24 cellular contexts compared by ENCODE assay signal in genomic region chr17:15941781-15942180, GRCh38. TPM values are rescaled to one million over a fixed set of nuclear protein-coding genes. Genes with fewer than 3 reads are reported as not detected.
DNase-seq lines count a peak whose midpoint lies in the region; ATAC-seq and TF ChIP-seq lines count a peak whose summit lies in the region.
"Had no signal": no experiment of that assay in that cellular context is flagged by ENCODE, and none has a peak within 500 bp of the region (broad histone marks: within the 10 kb centered on the region; RNA-seq: fewer than 3 reads in every experiment).

No MANE protein-coding gene starts in this region.

- H3K9me3 ChIP-seq in PC-9 (ENCODE audit: insufficient read depth, low read depth), result no peaks in the 10 kb centered on the region
- no peaks in the 10 kb centered on the region for H3K9me3 ChIP-seq in CD8-positive, alpha-beta memory T cell (ENCODE audit: low read length)
- H3K9me3 ChIP-seq: esophagus squamous epithelium, upper lobe of left lung had no signal

- H4K20me1 ChIP-seq in PC-9 (ENCODE audit: insufficient read depth), result no peaks in the 10 kb centered on the region

- H3K36me3 ChIP-seq in PC-9 (ENCODE audit: low read depth), result no peaks in the 10 kb centered on the region
- no peaks in the 10 kb centered on the region for H3K36me3 ChIP-seq in CD8-positive, alpha-beta memory T cell (ENCODE audit: insufficient read depth, low read length)
- H3K36me3 ChIP-seq: esophagus squamous epithelium, upper lobe of left lung had no signal

- H3K27ac ChIP-seq in PC-9, result peak overlapping the region; percentile 69
- no peak overlapping the region for H3K27ac ChIP-seq in CD8-positive, alpha-beta memory T cell (ENCODE audit: low read depth, low read length)
- H3K27ac ChIP-seq: esophagus squamous epithelium, upper lobe of left lung had no signal

- POLR2A ChIA-PET in PC-9 (lab: Charles Lee; ENCODE audit: unreplicated experiment), result interaction anchor here (0.6 to 0.9 kb wide), 5 partner anchors 26 to 244 kb away, joined by 3 to 15 read pairs (median 4); no protein-coding TSS in a partner anchor
- POLR2A ChIA-PET in CD8-positive, alpha-beta memory T cell (lab: Charles Lee), result no interaction called here

- H3K9me3 Mint-ChIP-seq in dendritic cell treated with granulocyte-macrophage colony-stimulating factor and Interleukin-4, amounts not matched to agents 40 ng/mL and 50 ng/mL, for 4 days, result peaks cover 13% of the 10 kb centered on the region
- H3K9me3 Mint-ChIP-seq in CD8-positive, alpha-beta memory T cell, result no peaks in the 10 kb centered on the region
- H3K9me3 Mint-ChIP-seq: activated naive CD4-positive, alpha-beta T cell treated with anti-CD3 and anti-CD28 coated beads, Interleukin-2, amount 50 U/mL, for 24 hours had no signal

- H3K36me3 Mint-ChIP-seq in dendritic cell treated with granulocyte-macrophage colony-stimulating factor and Interleukin-4, amounts not matched to agents 40 ng/mL and 50 ng/mL, for 4 days (ENCODE audit: low read depth), result peaks cover 13% of the 10 kb centered on the region
- peaks cover 0 to 3% (median 1%) of the 10 kb centered on the region in 3 donors for H3K36me3 Mint-ChIP-seq in CD8-positive, alpha-beta memory T cell

- peaks cover 17% of the 10 kb centered on the region for H3K79me2 ChIP-seq in PC-9 (ENCODE audit: low read depth)

- peaks cover 7% of the 10 kb centered on the region for H3K27me3 Mint-ChIP-seq in dendritic cell treated with granulocyte-macrophage colony-stimulating factor and Interleukin-4, amounts not matched to agents 40 ng/mL and 50 ng/mL, for 4 days
- H3K27me3 Mint-ChIP-seq in CD8-positive, alpha-beta memory T cell, result peaks cover 34 to 44% of the 10 kb centered on the region in 2 donors

- no peaks in the 10 kb centered on the region for H3K9me2 ChIP-seq in PC-9 (ENCODE audit: insufficient read depth)

- peaks cover 11% of the 10 kb centered on the region for H3K4me1 ChIP-seq in PC-9 (replicated peaks; ENCODE audit: insufficient read depth)
- H3K4me1 ChIP-seq in CD8-positive, alpha-beta memory T cell (ENCODE audit: insufficient read depth, low read length), result no peaks in the 10 kb centered on the region

- no peak overlapping the region for H3K4me3 ChIP-seq in PC-9
- no peak overlapping the region for H3K4me3 ChIP-seq in CD8-positive, alpha-beta memory T cell (ENCODE audit: low read length)
- H3K4me3 ChIP-seq: esophagus squamous epithelium, upper lobe of left lung had no signal

- peaks cover 43% of the 10 kb centered on the region for H3K4me1 Mint-ChIP-seq in dendritic cell treated with granulocyte-macrophage colony-stimulating factor and Interleukin-4, amounts not matched to agents 40 ng/mL and 50 ng/mL, for 4 days (ENCODE audit: low read depth)
- H3K4me1 Mint-ChIP-seq in CD8-positive, alpha-beta memory T cell, result peaks cover 8 to 10% (median 10%) of the 10 kb centered on the region in 3 donors

- CTCF ChIA-PET in PC-9 (lab: Charles Lee), result no interaction called here
- CTCF ChIA-PET in CD8-positive, alpha-beta memory T cell (lab: Charles Lee), result no interaction called here

- intact Hi-C loops in PC-9 (cut with micrococcal nuclease; ENCODE audit: unreplicated experiment), result no loop called here
- intact Hi-C loops in dendritic cell treated with granulocyte-macrophage colony-stimulating factor and Interleukin-4, amounts not matched to agents 40 ng/mL and 50 ng/mL, for 4 days (cut with micrococcal nuclease), result loop anchor here (1.0 to 5.0 kb wide), 3 partner anchors 13 to 679 kb away; no protein-coding TSS in a partner anchor
- intact Hi-C loops in posterior vena cava (cut with DNase I), result no loop called here

- BruUV-seq in PC-9 (replicated peaks; lab: Mats Ljungman, UMichigan), result no TSS peak

- H2AFZ ChIP-seq in PC-9, result no peak overlapping the region

- peak overlapping the region; percentile 47 for H3K4me2 ChIP-seq in PC-9

- peaks cover 17% of the 10 kb centered on the region; the same call in 1 of the 2 replicates for H3F3A ChIP-seq in PC-9 (ENCODE audit: insufficient read depth, low read depth)

- H3K27ac Mint-ChIP-seq in dendritic cell treated with granulocyte-macrophage colony-stimulating factor and Interleukin-4, amounts not matched to agents 40 ng/mL and 50 ng/mL, for 4 days, result peak overlapping the region; percentile 83
- H3K27ac Mint-ChIP-seq in CD8-positive, alpha-beta memory T cell, result no peak overlapping the region
- H3K27ac Mint-ChIP-seq: activated CD4-positive, alpha-beta T cell treated with anti-CD3 and anti-CD28 coated beads for 36 hours; activated naive CD4-positive, alpha-beta T cell treated with anti-CD3 and anti-CD28 coated beads, Interleukin-2, amount 50 U/mL, for 24 hours; H9; naive B cell had no signal

- H3K27me3 ChIP-seq in PC-9 (ENCODE audit: insufficient read depth, low read depth), result no peaks in the 10 kb centered on the region
- H3K27me3 ChIP-seq in CD8-positive, alpha-beta memory T cell (ENCODE audit: insufficient read depth, low read length, poor library complexity, severe bottlenecking), result no peaks in the 10 kb centered on the region
- H3K27me3 ChIP-seq: upper lobe of left lung had no signal

- no peak overlapping the region for H3K4me3 Mint-ChIP-seq in dendritic cell treated with granulocyte-macrophage colony-stimulating factor and Interleukin-4, amounts not matched to agents 40 ng/mL and 50 ng/mL, for 4 days
- no peak overlapping the region for H3K4me3 Mint-ChIP-seq in CD8-positive, alpha-beta memory T cell
- H3K4me3 Mint-ChIP-seq: activated CD4-positive, alpha-beta T cell treated with anti-CD3 and anti-CD28 coated beads for 36 hours; activated naive CD4-positive, alpha-beta T cell treated with anti-CD3 and anti-CD28 coated beads, Interleukin-2, amount 50 U/mL, for 24 hours; H9 had no signal

- no peak for TF ChIP-seq CTCF in PC-9 (conservative IDR thresholded peaks at IDR 0.05)

- peak; percentile 42 for DNase-seq in activated CD8-positive, alpha-beta memory T cell treated with anti-CD3 and anti-CD28 coated beads, Interleukin-2, amount 50 U/mL, for 48 hours
- DNase-seq in activated CD8-positive, alpha-beta memory T cell treated with anti-CD3 and anti-CD28 coated beads for 24 hours, result no peak
- DNase-seq in PC-9 (peak; percentile 29 to 53), posterior vena cava (ENCODE audit: low spot score) (peak; percentile 15), NCI-H1105 (lab: John Stamatoyannopoulos, UW) (no peak)
- no peak for DNase-seq in CD8-positive, alpha-beta memory T cell
- DNase-seq: activated CD4-positive, alpha-beta T cell treated with anti-CD3 and anti-CD28 coated beads for 36 hours; COR-L47; DND-41; effector memory CD4-positive, alpha-beta T cell; esophagus squamous epithelium; H9; mesenchymal stem cell; naive B cell; NCI-H1092; NCI-H1930; NCI-H345; SHP77 treated with DMSO at 0.1 percent for 48 hours; T-helper 1 cell had no signal

- ATAC-seq in HG03095 (IDR thresholded peaks at IDR 0.05; ENCODE audit: unreplicated experiment), result no peak
- ATAC-seq: activated CD4-positive, alpha-beta T cell treated with anti-CD3 and anti-CD28 coated beads for 36 hours had no signal

RNA-seq across cellular contexts. Expression of gene ADORA2B, which starts 3.1 kb away (rescaled TPM):
- total RNA-seq in PC-9 (2021) (32.6 and 42.7 TPM in 2 replicates), posterior vena cava (under 1 TPM; 0.74 to 0.86 TPM)
- under 1 TPM; 0.88 to 0.95 TPM for total RNA-seq in CD8-positive, alpha-beta memory T cell
- 1.2 TPM for polyA plus RNA-seq in CD8-positive, alpha-beta memory T cell
- total RNA-seq: OCI-LY7 had no signal

RNA-seq across cellular contexts. Expression of gene ZSWIM7, which starts 57.7 kb away (rescaled TPM):
- 13.0 and 19.1 TPM in 2 replicates for total RNA-seq in PC-9 (2021)
- total RNA-seq in posterior vena cava, result 10 to 100 TPM; 11.9 to 16.5 TPM
- 10 to 100 TPM; 11.0 to 12.2 TPM for total RNA-seq in CD8-positive, alpha-beta memory T cell
- polyA plus RNA-seq in CD8-positive, alpha-beta memory T cell, result 60.4 TPM

RNA-seq across cellular contexts. Expression of gene TTC19, which starts 57.8 kb away (rescaled TPM):
- total RNA-seq in PC-9 (2021), result 53.5 and 74.7 TPM in 2 replicates
- 10 to 100 TPM; 18.4 to 18.6 TPM for total RNA-seq in posterior vena cava
- 10 to 100 TPM; 30.6 to 34.1 TPM for total RNA-seq in CD8-positive, alpha-beta memory T cell
- 40.5 TPM for polyA plus RNA-seq in CD8-positive, alpha-beta memory T cell

Comparison
In these comparisons a context has a peak if more than half of its experiments do, and no peak if none do; other contexts are left out.
1. DNase-seq: peak in activated CD8-positive, alpha-beta memory T cell treated with anti-CD3 and anti-CD28 coated beads, Interleukin-2, amount 50 U/mL, for 48 hours (single experiment), PC-9 (2 of 2) and posterior vena cava (single experiment); none in activated CD8-positive, alpha-beta memory T cell treated with anti-CD3 and anti-CD28 coated beads for 24 hours (single experiment), CD8-positive, alpha-beta memory T cell (0 of 5) and NCI-H1105 (single experiment).
2. RNA of gene ADORA2B, which starts 3.1 kb away (total RNA-seq): 32.6 to 42.7 TPM in PC-9; 0.88 to 0.95 TPM in CD8-positive, alpha-beta memory T cell and 0.74 to 0.86 TPM in posterior vena cava; every median in the first group is over 10 times any median in the second.